20 cellular contexts compared by ENCODE assay signal in genomic region chr20:40938020-40938419, GRCh38.
DNase-seq lines count a peak whose midpoint lies in the region; ATAC-seq and TF ChIP-seq lines count a peak whose summit lies in the region.
"Had no signal": no experiment of that assay in that cellular context is flagged by ENCODE, and none has a peak within 500 bp of the region (broad histone marks: within the 10 kb centered on the region; RNA-seq: fewer than 3 reads in every experiment).

No MANE protein-coding gene starts in this region.

- peaks cover 13% of the 10 kb centered on the region for H3K9me3 Mint-ChIP-seq in Caco-2 (ENCODE audit: unreplicated experiment)
- peaks cover 0 to 8% (median 3%) of the 10 kb centered on the region in 11 donors for H3K9me3 Mint-ChIP-seq in naive thymus-derived CD4-positive, alpha-beta T cell

- H3K9me2 ChIP-seq in PC-3 (replicated peaks; ENCODE audit: low read length), result no peaks in the 10 kb centered on the region

- ATAC-seq in PC-3 (no peak), GM21390 (IDR thresholded peaks at IDR 0.05; ENCODE audit: unreplicated experiment) (no peak)
- no peak for ATAC-seq in naive thymus-derived CD4-positive, alpha-beta T cell
- ATAC-seq: sciatic nerve; SK-N-SH treated with all-trans-retinoic acid at 6 μM for 48 hours; stimulated activated naive B cell treated with anti-CD40 and anti-IgM and Interleukin-4, amounts not matched to agents 10 μg/mL and 1 μg/mL and 100 μg/mL, for 72 hours had no signal

- no peaks in the 10 kb centered on the region for H3K36me3 Mint-ChIP-seq in Caco-2 (ENCODE audit: insufficient read depth, unreplicated experiment)
- no peaks in the 10 kb centered on the region for H3K36me3 Mint-ChIP-seq in naive thymus-derived CD4-positive, alpha-beta T cell
- H3K36me3 Mint-ChIP-seq: CD4-positive, alpha-beta memory T cell; stimulated activated naive B cell treated with anti-CD40 and anti-IgM and Interleukin-4, amounts not matched to agents 10 μg/mL and 1 μg/mL and 100 μg/mL, for 72 hours; type B pancreatic cell had no signal

- no peak overlapping the region for H3K4me2 ChIP-seq in PC-3 (ENCODE audit: low read length)

- H3K27me3 ChIP-seq in Caco-2 (replicated peaks; ENCODE audit: control insufficient read depth, insufficient read depth, low read length), result no peaks in the 10 kb centered on the region
- no peaks in the 10 kb centered on the region for H3K27me3 ChIP-seq in PC-3 (ENCODE audit: low read length)
- H3K27me3 ChIP-seq in naive thymus-derived CD4-positive, alpha-beta T cell (ENCODE audit: control insufficient read depth in 2 of 2, insufficient read depth in 2 of 2, low read length in 2 of 2), result no peaks in the 10 kb centered on the region

- H3K27ac ChIP-seq in PC-3 (ENCODE audit: low read length), result no peak overlapping the region
- H3K27ac ChIP-seq in naive thymus-derived CD4-positive, alpha-beta T cell (ENCODE audit: low read depth, low read length), result no peak overlapping the region

- peak in 1 of 2 experiments; percentile 46 for DNase-seq in Caco-2
- DNase-seq in PC-3, result no peak
- DNase-seq in fibroblast of mammary gland (ENCODE audit: low read depth), result no peak
- DNase-seq in T-helper 1 cell, result no peak
- no peak for DNase-seq in naive thymus-derived CD4-positive, alpha-beta T cell
- DNase-seq in GM19240 (ENCODE audit: insufficient read length, low spot score), result no peak
- DNase-seq: activated CD4-positive, CD25-positive, alpha-beta regulatory T cell; activated CD8-positive, alpha-beta memory T cell treated with anti-CD3 and anti-CD28 coated beads, Interleukin-2, amount 50 U/mL, for 4 hours; activated naive CD4-positive, alpha-beta T cell treated with anti-CD3 and anti-CD28 coated beads, Interleukin-2, amount 50 U/mL, for 16 hours; CD4-positive, alpha-beta memory T cell; central memory CD4-positive, alpha-beta T cell; mesenchymal stem cell; NCI-H1048; NK-92 treated with Interleukin-12 subunit alpha and Interleukin-12 subunit beta, amount 100 ng/mL, for 24 hours; stimulated activated naive B cell treated with anti-CD40 and anti-IgM and Interleukin-4, amounts not matched to agents 10 μg/mL and 1 μg/mL and 100 μg/mL, for 72 hours had no signal

- intact Hi-C loops in Caco-2 (cut with micrococcal nuclease; ENCODE audit: unreplicated experiment), result no loop called here
- intact Hi-C loops in PC-3 (cut with micrococcal nuclease), result no loop called here
- intact Hi-C loops in naive thymus-derived CD4-positive, alpha-beta T cell (cut with micrococcal nuclease), result no loop called here

- no peak overlapping the region for H2AFZ ChIP-seq in PC-3 (ENCODE audit: low read length)

- H3K9ac ChIP-seq in PC-3 (ENCODE audit: low read length), result no peak overlapping the region

- H3K4me1 Mint-ChIP-seq in Caco-2 (ENCODE audit: low read depth, unreplicated experiment), result no peaks in the 10 kb centered on the region
- H3K4me1 Mint-ChIP-seq in naive thymus-derived CD4-positive, alpha-beta T cell, result no peaks in the 10 kb centered on the region

- TF ChIP-seq CTCF in Caco-2 (IDR thresholded peaks at IDR 0.05; ENCODE audit: insufficient read depth in 1 of 2, low read depth in 1 of 2, low read length in 1 of 2, severe bottlenecking in 1 of 2, unreplicated experiment in 1 of 2) (peak; percentile 44 to 52), GM12873 (IDR thresholded peaks at IDR 0.05; ENCODE audit: insufficient read depth, low read depth, low read length, missing control alignments) (peak; percentile 49), PC-3 (conservative IDR thresholded peaks at IDR 0.05; ENCODE audit: low read depth, low read length) (peak; percentile 30; the same call in 1 of the 2 replicates), fibroblast of mammary gland (conservative IDR thresholded peaks at IDR 0.05; ENCODE audit: control insufficient read depth, insufficient read depth, low read depth, low read length) (peak; percentile 10)

- no peaks in the 10 kb centered on the region for H3K36me3 ChIP-seq in Caco-2 (ENCODE audit: control insufficient read depth, insufficient read depth, low read length)
- H3K36me3 ChIP-seq in PC-3 (ENCODE audit: low read depth, low read length), result no peaks in the 10 kb centered on the region
- H3K36me3 ChIP-seq in naive thymus-derived CD4-positive, alpha-beta T cell (ENCODE audit: control insufficient read depth in 2 of 3, insufficient read depth in 3 of 3, low read length in 3 of 3), result no peaks in the 10 kb centered on the region

- H3K4me3 ChIP-seq in Caco-2 (ENCODE audit: low read depth, low read length) (no peak overlapping the region), PC-3 (ENCODE audit: low read length) (no peak overlapping the region), fibroblast of mammary gland (ENCODE audit: control insufficient read depth, low read depth, low read length) (no peak overlapping the region)
- H3K4me3 ChIP-seq in naive thymus-derived CD4-positive, alpha-beta T cell (ENCODE audit: low read length), result no peak overlapping the region

- no TSS peak for BruUV-seq in Caco-2 (replicated peaks; lab: Mats Ljungman, UMichigan)
- BruUV-seq in PC-3 (replicated peaks; lab: Mats Ljungman, UMichigan), result no TSS peak

- H3K79me2 ChIP-seq in PC-3 (ENCODE audit: low read length), result no peaks in the 10 kb centered on the region

- H3K9me3 ChIP-seq in Caco-2 (no peaks in the 10 kb centered on the region), PC-3 (ENCODE audit: low read length) (no peaks in the 10 kb centered on the region)
- no peaks in the 10 kb centered on the region for H3K9me3 ChIP-seq in naive thymus-derived CD4-positive, alpha-beta T cell (ENCODE audit: control insufficient read depth in 2 of 3, low read length in 3 of 3)

- peaks cover 17% of the 10 kb centered on the region for H3K27me3 Mint-ChIP-seq in Caco-2 (ENCODE audit: insufficient read depth, unreplicated experiment)
- peaks cover 2 to 7% (median 5%) of the 10 kb centered on the region in 5 donors for H3K27me3 Mint-ChIP-seq in naive thymus-derived CD4-positive, alpha-beta T cell

- CTCF ChIA-PET in Caco-2 (lab: Charles Lee), result interaction anchor here (0.6 to 1.9 kb wide), 3 partner anchors 15 to 141 kb away, joined by 4 to 13 read pairs (median 7); no protein-coding TSS in a partner anchor
- CTCF ChIA-PET in PC-3 (lab: Charles Lee), result no interaction called here
- CTCF ChIA-PET in naive thymus-derived CD4-positive, alpha-beta T cell (lab: Charles Lee), result no interaction called here

- no peak overlapping the region for H3K4me3 Mint-ChIP-seq in Caco-2 (ENCODE audit: unreplicated experiment)
- H3K4me3 Mint-ChIP-seq in naive thymus-derived CD4-positive, alpha-beta T cell, result no peak overlapping the region
- H3K4me3 Mint-ChIP-seq: CD4-positive, alpha-beta memory T cell; stimulated activated naive B cell treated with anti-CD40 and anti-IgM and Interleukin-4, amounts not matched to agents 10 μg/mL and 1 μg/mL and 100 μg/mL, for 72 hours; type B pancreatic cell had no signal

- H4K20me1 ChIP-seq in PC-3 (ENCODE audit: low read length), result no peaks in the 10 kb centered on the region

- H3F3A ChIP-seq in PC-3 (ENCODE audit: low read length, unreplicated experiment), result no peaks in the 10 kb centered on the region

- no peak overlapping the region for H3K27ac Mint-ChIP-seq in Caco-2 (ENCODE audit: unreplicated experiment)
- no peak overlapping the region for H3K27ac Mint-ChIP-seq in naive thymus-derived CD4-positive, alpha-beta T cell
- H3K27ac Mint-ChIP-seq: stimulated activated naive B cell treated with anti-CD40 and anti-IgM and Interleukin-4, amounts not matched to agents 10 μg/mL and 1 μg/mL and 100 μg/mL, for 72 hours; type B pancreatic cell had no signal

- POLR2A ChIA-PET in Caco-2 (lab: Charles Lee), result no interaction called here
- POLR2A ChIA-PET in PC-3 (lab: Charles Lee; ENCODE audit: unreplicated experiment), result no interaction called here
- POLR2A ChIA-PET in naive thymus-derived CD4-positive, alpha-beta T cell (lab: Charles Lee), result no interaction called here

- H3K4me1 ChIP-seq in Caco-2 (no peaks in the 10 kb centered on the region; the same call in 1 of the 2 replicates), PC-3 (ENCODE audit: insufficient read depth, low read length) (no peaks in the 10 kb centered on the region; the same call in 1 of the 2 replicates)
- H3K4me1 ChIP-seq in naive thymus-derived CD4-positive, alpha-beta T cell (ENCODE audit: control insufficient read depth in 2 of 2, insufficient read depth in 2 of 2, low read length in 2 of 2), result no peaks in the 10 kb centered on the region
